Comparison of ENCODE assay signal across 2 cellular contexts in genomic region chr15:90860942-90861675, GRCh38.
TF ChIP-seq lines count a peak whose summit lies in the region.

No MANE protein-coding gene starts in this region.

TF ChIP-seq in HCT116, 20 proteins besides CTCF, POLR2A, EP300 and RAD21:
- TF ChIP-seq REST (IDR thresholded peaks at IDR 0.05; ENCODE audit: low read depth) (no peak), CBX3 (IDR thresholded peaks at IDR 0.05; ENCODE audit: low read depth) (no peak), ELF1 (IDR thresholded peaks at IDR 0.05; ENCODE audit: borderline replicate concordance, low read depth) (no peak), ZNF274 (IDR thresholded peaks at IDR 0.05; ENCODE audit: low read depth, low read length) (no peak), EGR1 (IDR thresholded peaks at IDR 0.05; ENCODE audit: low read depth) (no peak), ZBTB33 (IDR thresholded peaks at IDR 0.05; ENCODE audit: extremely low read depth, insufficient replicate concordance, low read length) (no peak), YY1 (IDR thresholded peaks at IDR 0.05; ENCODE audit: extremely low read depth, insufficient replicate concordance, low read depth, low read length) (no peak), MAX (IDR thresholded peaks at IDR 0.05) (no peak), POLR2AphosphoS5 (IDR thresholded peaks at IDR 0.05; ENCODE audit: low read depth, low read length) (no peak), SRF (IDR thresholded peaks at IDR 0.05; ENCODE audit: low read depth) (no peak), TCF7L2 (IDR thresholded peaks at IDR 0.05; ENCODE audit: borderline replicate concordance, extremely low read depth, insufficient read depth, insufficient read length) (no peak), SP1 (IDR thresholded peaks at IDR 0.05; ENCODE audit: low read depth) (no peak), JUND (IDR thresholded peaks at IDR 0.05) (no peak), EZH2 (IDR thresholded peaks at IDR 0.05) (no peak), CEBPB (IDR thresholded peaks at IDR 0.05; ENCODE audit: low read depth) (no peak)

TF ChIP-seq in HepG2, 621 proteins besides CTCF, POLR2A, EP300 and RAD21 (continues in another document):
- TF ChIP-seq BCLAF1 (IDR thresholded peaks at IDR 0.05) (no peak), RFX5 (IDR thresholded peaks at IDR 0.05; ENCODE audit: low read depth, low read length) (no peak), ZNF558 (CRISPR knock-in tag; IDR thresholded peaks at IDR 0.05; ENCODE audit: borderline replicate concordance) (no peak), MYNN (CRISPR knock-in tag; IDR thresholded peaks at IDR 0.05; ENCODE audit: low read depth) (no peak), ZNF781 (CRISPR knock-in tag; IDR thresholded peaks at IDR 0.05; ENCODE audit: borderline replicate concordance, not compliant biosample characterization) (no peak), ZBTB43 (CRISPR knock-in tag; conservative IDR thresholded peaks at IDR 0.05) (peak; percentile 18; the same call in 1 of the 2 replicates), GABPA (IDR thresholded peaks at IDR 0.05; ENCODE audit: low read depth, low read length) (no peak), GABPA (CRISPR knock-in tag; IDR thresholded peaks at IDR 0.05; ENCODE audit: low read depth) (0 out of 2 replicates have a peak, but pooled peaks have one; percentile 7), ZNF180 (CRISPR knock-in tag; IDR thresholded peaks at IDR 0.05; ENCODE audit: borderline replicate concordance, low read depth) (no peak), PPARG (CRISPR knock-in tag; conservative IDR thresholded peaks at IDR 0.05) (peak; percentile 71; the same call in 1 of the 2 replicates), NFE2L2 (IDR thresholded peaks at IDR 0.05; ENCODE audit: low read length) (no peak), ZNF660 (CRISPR knock-in tag; IDR thresholded peaks at IDR 0.05; ENCODE audit: borderline replicate concordance, low read depth) (no peak), ISX (CRISPR knock-in tag; conservative IDR thresholded peaks at IDR 0.05) (no peak), ZNF562 (CRISPR knock-in tag; IDR thresholded peaks at IDR 0.05; ENCODE audit: borderline replicate concordance) (no peak), MTA1 (CRISPR knock-in tag; IDR thresholded peaks at IDR 0.05; ENCODE audit: borderline replicate concordance) (no peak), SOX5 (CRISPR knock-in tag; IDR thresholded peaks at IDR 0.05; ENCODE audit: borderline replicate concordance) (peak; percentile 85), SP4 (CRISPR knock-in tag; IDR thresholded peaks at IDR 0.05) (no peak), USF2 (IDR thresholded peaks at IDR 0.05; ENCODE audit: low read depth, low read length) (no peak), USF2 (CRISPR knock-in tag; IDR thresholded peaks at IDR 0.05; ENCODE audit: borderline replicate concordance) (no peak), ZNF746 (CRISPR knock-in tag; IDR thresholded peaks at IDR 0.05) (no peak), RFXANK (CRISPR knock-in tag; IDR thresholded peaks at IDR 0.05) (no peak), TFDP2 (CRISPR knock-in tag; IDR thresholded peaks at IDR 0.05) (no peak), REPIN1 (CRISPR knock-in tag; IDR thresholded peaks at IDR 0.05; ENCODE audit: borderline replicate concordance, low read depth) (peak; percentile 36; the same call in 1 of the 2 replicates), ZNF770 (CRISPR knock-in tag; IDR thresholded peaks at IDR 0.05) (peak; percentile 44), PAX8 (CRISPR knock-in tag; IDR thresholded peaks at IDR 0.05; ENCODE audit: borderline replicate concordance) (no peak), ATF6 (CRISPR knock-in tag; conservative IDR thresholded peaks at IDR 0.05) (no peak), ZBTB26 (CRISPR knock-in tag; IDR thresholded peaks at IDR 0.05; ENCODE audit: borderline replicate concordance) (no peak), SIN3A (IDR thresholded peaks at IDR 0.05; ENCODE audit: borderline replicate concordance, low read depth, low read length) (no peak), GRHL1 (CRISPR knock-in tag; conservative IDR thresholded peaks at IDR 0.05) (no peak), E2F1 (CRISPR knock-in tag; IDR thresholded peaks at IDR 0.05) (0 out of 2 replicates have a peak, but pooled peaks have one; percentile 27), ZNF275 (CRISPR knock-in tag; IDR thresholded peaks at IDR 0.05; ENCODE audit: borderline replicate concordance) (no peak), ZSCAN20 (CRISPR knock-in tag; IDR thresholded peaks at IDR 0.05; ENCODE audit: borderline replicate concordance) (no peak), NKX3-1 (CRISPR knock-in tag; IDR thresholded peaks at IDR 0.05) (no peak), HMG20A (CRISPR knock-in tag; IDR thresholded peaks at IDR 0.05; ENCODE audit: borderline replicate concordance) (peak; percentile 94), ZNF207 (IDR thresholded peaks at IDR 0.05; ENCODE audit: borderline replicate concordance) (no peak), ZNF317 (CRISPR knock-in tag; IDR thresholded peaks at IDR 0.05) (0 out of 2 replicates have a peak, but pooled peaks have one; percentile 17), MTA3 (CRISPR knock-in tag; IDR thresholded peaks at IDR 0.05) (no peak), EZH2 (conservative IDR thresholded peaks at IDR 0.05; ENCODE audit: low read depth, low read length) (no peak)
